In genomic region chr1:3593745-3594144, GRCh38 we compare ENCODE assay signal across 20 cellular contexts. TPM values are rescaled to one million over a fixed set of nuclear protein-coding genes. Genes with fewer than 3 reads are reported as not detected.
"Had no signal": no experiment of that assay in that cellular context is flagged by ENCODE, and none has a peak within 500 bp of the region (broad histone marks: within the 10 kb centered on the region; RNA-seq: fewer than 3 reads in every experiment).

No MANE protein-coding gene starts in this region.

- H3K9me3 ChIP-seq: esophagus squamous epithelium, sigmoid colon, tibial nerve, uterus had no signal

- H3K27me3 ChIP-seq: tibial nerve, uterus had no signal

- H3K36me3 ChIP-seq: esophagus squamous epithelium, sigmoid colon, tibial nerve, uterus had no signal

- H3K27ac ChIP-seq: coronary artery, sigmoid colon, tibial nerve, uterus, VCaP had no signal

- ATAC-seq: activated T-cell treated with anti-CD3 and anti-CD28 coated beads, Interleukin-2, amount 50 U/mL, for 72 hours; left cardiac atrium; natural killer cell had no signal

- H3K4me3 ChIP-seq: coronary artery, esophagus squamous epithelium, sigmoid colon, tibial nerve, uterus had no signal

- H3K27ac Mint-ChIP-seq: activated T-cell treated with anti-CD3 and anti-CD28 coated beads, Interleukin-2, amount 50 U/mL, for 72 hours had no signal

- H3K4me1 ChIP-seq: uterus had no signal

- H3K9me3 Mint-ChIP-seq: activated T-cell treated with anti-CD3 and anti-CD28 coated beads, Interleukin-2, amount 50 U/mL, for 72 hours; natural killer cell had no signal

- H3K36me3 Mint-ChIP-seq: natural killer cell had no signal

- DNase-seq: activated CD4-positive, alpha-beta T cell treated with anti-CD3 and anti-CD28 coated beads for 1 hour; activated effector memory CD4-positive, alpha-beta T cell treated with anti-CD3 and anti-CD28 coated beads, Interleukin-2, amount 50 U/mL, for 16 hours; activated naive CD4-positive, alpha-beta T cell treated with anti-CD3 and anti-CD28 coated beads, Interleukin-2, amount 50 U/mL, for 16 hours; activated T-cell treated with anti-CD3 and anti-CD28 coated beads, Interleukin-2, amount 50 U/mL, for 72 hours; aorta; effector CD4-positive, alpha-beta T cell; esophagus squamous epithelium; left cardiac atrium; mesenchymal stem cell; natural killer cell; nucleus accumbens; sigmoid colon; stimulated activated CD4-positive, alpha-beta T cell treated with anti-CD3 and anti-CD28 coated beads, Interleukin-4, amount 100 ng/mL, for 4 hours; stimulated activated naive CD4-positive, alpha-beta T cell treated with Interleukin-2 at 50 U/mL for 16 hours; substantia nigra; T1000; uterus had no signal

- H3K4me3 Mint-ChIP-seq: activated T-cell treated with anti-CD3 and anti-CD28 coated beads, Interleukin-2, amount 50 U/mL, for 72 hours; natural killer cell had no signal

RNA-seq across cellular contexts. Expression of gene TP73, which starts 58.6 kb away (rescaled TPM):
- total RNA-seq: sigmoid colon had no signal
